ENCODE assay signal across 10 cellular contexts in the genomic region with DNA sequence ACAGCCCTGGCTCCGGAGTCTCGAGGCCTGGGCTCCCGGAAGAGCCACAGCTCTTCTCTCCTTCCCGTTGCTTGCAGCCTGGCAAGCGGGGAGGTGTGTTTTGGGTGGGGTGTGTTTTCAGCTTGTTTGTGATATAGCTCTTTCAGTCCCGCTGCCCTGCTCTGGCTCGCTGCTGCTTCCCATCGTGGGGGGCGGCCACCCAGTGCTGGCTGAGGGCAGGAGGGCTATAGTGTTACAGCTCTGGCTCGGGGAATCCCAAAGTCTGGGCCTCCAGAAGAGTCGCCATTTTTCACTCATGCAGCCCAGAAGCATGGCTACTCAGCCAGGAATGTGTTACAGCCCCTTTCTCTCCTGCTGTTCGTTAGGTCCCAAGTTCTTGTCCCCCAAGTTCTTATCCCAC. TPM values are rescaled to one million over a fixed set of nuclear protein-coding genes. Genes with fewer than 3 reads are reported as not detected.
"Had no signal": no experiment of that assay in that cellular context is flagged by ENCODE, and none has a peak within 500 bp of the region (broad histone marks: within the 10 kb centered on the region; RNA-seq: fewer than 3 reads in every experiment).

No MANE protein-coding gene starts in this region.

- H3K4me3 ChIP-seq: GM23248, GM23338, HAP-1 had no signal

- H3K9ac ChIP-seq: GM23248 had no signal

- H2AFZ ChIP-seq: GM23248, GM23338 had no signal

- H3K36me3 ChIP-seq: HAP-1 had no signal

- H3K27ac ChIP-seq: GM23248 had no signal

- DNase-seq: GM23248, GOT3, H7, H9, HCEC 1CT, HFFc6 had no signal

- FAIRE-seq: H54 had no signal

- H3K4me2 ChIP-seq: GM23338 had no signal

- H3K4me1 ChIP-seq: HAP-1 had no signal

RNA-seq across cellular contexts. Expression of a gene that starts 24.6 kb away (rescaled TPM):
- total RNA-seq: GM23248, GM23338, H4 had no signal
